In the genomic region with DNA sequence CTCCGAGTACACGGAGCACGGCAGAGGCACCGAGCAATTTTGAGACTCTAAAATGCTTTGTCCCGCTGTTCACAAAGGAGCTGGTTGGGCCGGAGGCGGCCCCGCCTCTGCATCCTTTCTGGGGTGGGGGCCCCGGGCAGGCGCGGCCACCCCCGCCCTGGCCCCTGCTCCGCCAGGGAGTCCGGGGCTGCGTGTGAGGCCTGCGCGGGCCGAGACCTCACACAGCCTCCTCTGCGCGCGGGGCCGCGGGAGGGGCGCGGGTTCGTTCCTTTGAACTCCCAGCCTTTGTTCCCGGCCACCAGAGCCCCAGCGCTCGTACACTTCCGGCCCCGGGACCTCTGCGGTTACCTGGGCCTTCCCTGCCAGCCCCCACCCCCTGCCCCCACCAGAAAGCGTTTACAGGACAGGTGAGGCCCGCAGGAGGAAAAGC, we compare ENCODE assay signal across 23 cellular contexts. TPM values are rescaled to one million over a fixed set of nuclear protein-coding genes. Genes with fewer than 3 reads are reported as not detected.
A peak's percentile ranks its signal among the peaks of the same experiment; 100 is the strongest.
DNase-seq lines count a peak whose midpoint lies in the region; ATAC-seq and TF ChIP-seq lines count a peak whose summit lies in the region.
"Had no signal": no experiment of that assay in that cellular context is flagged by ENCODE, and none has a peak within 500 bp of the region (broad histone marks: within the 10 kb centered on the region; RNA-seq: fewer than 3 reads in every experiment).

No MANE protein-coding gene starts in this region.

- no peak overlapping the region for H3K9ac ChIP-seq in BLaER1
- no peak overlapping the region for H3K9ac ChIP-seq in endodermal cell (ENCODE audit: extremely low read depth, low read length, poor library complexity, severe bottlenecking)

- H3K27me3 Mint-ChIP-seq in endodermal cell (ENCODE audit: insufficient read depth), result peaks cover 35% of the 10 kb centered on the region
- H3K27me3 Mint-ChIP-seq in nephron progenitor cell (ENCODE audit: low read depth, poor library complexity), result peaks cover 68% of the 10 kb centered on the region
- H3K27me3 Mint-ChIP-seq in mesothelial cell of epicardium (ENCODE audit: low read depth), result peaks cover 79% of the 10 kb centered on the region

- H3K4me3 Mint-ChIP-seq in endodermal cell (peak overlapping the region; percentile 40), nephron progenitor cell (peak overlapping the region; percentile 76), mesothelial cell of epicardium (no peak overlapping the region)
- H3K4me3 Mint-ChIP-seq: activated naive CD8-positive, alpha-beta T cell treated with anti-CD3 and anti-CD28 coated beads, Interleukin-2, amount 50 U/mL, for 24 hours; CD4-positive, alpha-beta T cell; dendritic cell treated with granulocyte-macrophage colony-stimulating factor and Interleukin-4, amounts not matched to agents 40 ng/mL and 50 ng/mL, for 4 days; stimulated activated effector memory CD8-positive, alpha-beta T cell treated with anti-CD3 and anti-CD28 coated beads, Interleukin-12 subunit alpha, Interleukin-12 subunit beta, amount 100 ng/mL, for 72 hours had no signal

- ATAC-seq in GM18520 (IDR thresholded peaks at IDR 0.05; ENCODE audit: unreplicated experiment), result no peak
- ATAC-seq: activated naive CD8-positive, alpha-beta T cell treated with anti-CD3 and anti-CD28 coated beads, Interleukin-2, amount 50 U/mL, for 24 hours; naive thymus-derived CD8-positive, alpha-beta T cell; stimulated activated effector memory CD8-positive, alpha-beta T cell treated with anti-CD3 and anti-CD28 coated beads, Interleukin-12 subunit alpha, Interleukin-12 subunit beta, amount 100 ng/mL, for 72 hours had no signal

- H3K4me2 ChIP-seq in BLaER1, result peak overlapping the region; percentile 47

- H3K4me1 Mint-ChIP-seq in endodermal cell (peaks cover 31% of the 10 kb centered on the region), nephron progenitor cell (peaks cover 44% of the 10 kb centered on the region), mesothelial cell of epicardium (peaks cover 20% of the 10 kb centered on the region)

- 10 to 15% methylated on average over 11 to 34 of the region's 34 CpGs for WGBS in endodermal cell (ENCODE audit: insufficient coverage in 1 of 2, insufficient read length in 1 of 2), 2 experiments

- H3K9me3 ChIP-seq in BLaER1 (no peaks in the 10 kb centered on the region), endodermal cell (ENCODE audit: control insufficient read depth, low read length) (no peaks in the 10 kb centered on the region)
- H3K9me3 ChIP-seq: Peyer's patch had no signal

- DNase-seq in HT-29 (ENCODE audit: low spot score) (peak; percentile 64), endodermal cell (peak; percentile 83), nephron progenitor cell (peak; percentile 50), AG20443 (ENCODE audit: low spot score) (no peak), mesothelial cell of epicardium (ENCODE audit: low spot score in 2 of 2, unreplicated experiment in 2 of 2) (no peak), NCI-H1417 treated with DMSO at 0.1 percent for 48 hours (lab: John Stamatoyannopoulos, UW) (no peak)
- DNase-seq: activated CD4-positive, CD25-positive, alpha-beta regulatory T cell treated with anti-CD3 and anti-CD28 coated beads, Interleukin-2, amount 50 U/mL, for 72 hours; activated naive CD8-positive, alpha-beta T cell treated with anti-CD3 and anti-CD28 coated beads, Interleukin-2, amount 50 U/mL, for 24 hours; CD4-positive, alpha-beta T cell; DMS79; foreskin melanocyte; naive thymus-derived CD8-positive, alpha-beta T cell; Peyer's patch; stimulated activated CD4-positive, alpha-beta T cell treated with anti-CD3 and anti-CD28 coated beads, Interleukin-15, amount 100 ng/mL, for 24 hours; T1000 had no signal

- H3K36me3 Mint-ChIP-seq in endodermal cell (ENCODE audit: low read depth), result no peaks in the 10 kb centered on the region
- no peaks in the 10 kb centered on the region for H3K36me3 Mint-ChIP-seq in nephron progenitor cell (ENCODE audit: low read depth)
- H3K36me3 Mint-ChIP-seq in mesothelial cell of epicardium, result no peaks in the 10 kb centered on the region
- H3K36me3 Mint-ChIP-seq: naive thymus-derived CD8-positive, alpha-beta T cell; stimulated activated effector memory CD8-positive, alpha-beta T cell treated with anti-CD3 and anti-CD28 coated beads, Interleukin-12 subunit alpha, Interleukin-12 subunit beta, amount 100 ng/mL, for 72 hours had no signal

- H3K36me3 ChIP-seq in BLaER1, result no peaks in the 10 kb centered on the region
- no peaks in the 10 kb centered on the region for H3K36me3 ChIP-seq in endodermal cell (ENCODE audit: control insufficient read depth, insufficient read depth, low read length)
- H3K36me3 ChIP-seq: Peyer's patch had no signal

- H3K9me3 Mint-ChIP-seq in endodermal cell, result no peaks in the 10 kb centered on the region
- no peaks in the 10 kb centered on the region for H3K9me3 Mint-ChIP-seq in nephron progenitor cell
- H3K9me3 Mint-ChIP-seq in mesothelial cell of epicardium, result no peaks in the 10 kb centered on the region
- H3K9me3 Mint-ChIP-seq: activated naive CD8-positive, alpha-beta T cell treated with anti-CD3 and anti-CD28 coated beads, Interleukin-2, amount 50 U/mL, for 24 hours; CD4-positive, alpha-beta T cell; dendritic cell treated with granulocyte-macrophage colony-stimulating factor and Interleukin-4, amounts not matched to agents 40 ng/mL and 50 ng/mL, for 4 days; naive thymus-derived CD8-positive, alpha-beta T cell; stimulated activated effector memory CD8-positive, alpha-beta T cell treated with anti-CD3 and anti-CD28 coated beads, Interleukin-12 subunit alpha, Interleukin-12 subunit beta, amount 100 ng/mL, for 72 hours had no signal

- no peak overlapping the region for H3K27ac Mint-ChIP-seq in endodermal cell
- H3K27ac Mint-ChIP-seq in nephron progenitor cell, result no peak overlapping the region
- H3K27ac Mint-ChIP-seq in mesothelial cell of epicardium, result no peak overlapping the region
- H3K27ac Mint-ChIP-seq: activated naive CD8-positive, alpha-beta T cell treated with anti-CD3 and anti-CD28 coated beads, Interleukin-2, amount 50 U/mL, for 24 hours; CD4-positive, alpha-beta T cell; dendritic cell treated with granulocyte-macrophage colony-stimulating factor and Interleukin-4, amounts not matched to agents 40 ng/mL and 50 ng/mL, for 4 days; naive thymus-derived CD8-positive, alpha-beta T cell; stimulated activated effector memory CD8-positive, alpha-beta T cell treated with anti-CD3 and anti-CD28 coated beads, Interleukin-12 subunit alpha, Interleukin-12 subunit beta, amount 100 ng/mL, for 72 hours had no signal

- H3K4me3 ChIP-seq in BLaER1, result no peak overlapping the region
- H3K4me3 ChIP-seq in endodermal cell (ENCODE audit: low read length), result no peak overlapping the region
- H3K4me3 ChIP-seq: lung, SK-N-MC had no signal

- no peak overlapping the region for H3K27ac ChIP-seq in BLaER1
- H3K27ac ChIP-seq in endodermal cell (ENCODE audit: low read depth, low read length), result no peak overlapping the region
- H3K27ac ChIP-seq: epithelial cell of prostate, Peyer's patch, SK-N-MC had no signal

- H3K4me1 ChIP-seq in BLaER1, result peaks cover 57% of the 10 kb centered on the region
- H3K4me1 ChIP-seq in endodermal cell (ENCODE audit: control insufficient read depth, insufficient read depth, low read length), result peaks cover 6% of the 10 kb centered on the region

- peaks cover 88% of the 10 kb centered on the region for H4K20me1 ChIP-seq in BLaER1

- H3K27me3 ChIP-seq in BLaER1 (peaks cover 77% of the 10 kb centered on the region), endodermal cell (ENCODE audit: control insufficient read depth, insufficient read depth, low read length, poor library complexity, severe bottlenecking) (peaks cover 53% of the 10 kb centered on the region)

- no peak for TF ChIP-seq CTCF in endodermal cell (conservative IDR thresholded peaks at IDR 0.05)
- no peak for TF ChIP-seq CTCF in nephron progenitor cell (IDR thresholded peaks at IDR 0.05)
- TF ChIP-seq CTCF in mesothelial cell of epicardium (IDR thresholded peaks at IDR 0.05; ENCODE audit: unreplicated experiment), result no peak

RNA-seq across cellular contexts. Expression of gene FGF19, which starts 1.6 kb away (rescaled TPM):
- 117 and 131 TPM in 2 replicates for total RNA-seq in HT-29 (2014; rRNA removed; shearing (Covaris generic))
- total RNA-seq in endodermal cell, result under 1 TPM; 0.37 to 0.40 TPM
- polyA plus RNA-seq in endodermal cell (2013, experiment 1 of 2), result 4.0 TPM
- polyA plus RNA-seq in endodermal cell (2013, experiment 2 of 2), result 1.9 TPM
- not detected in 3 replicates for total RNA-seq in mesothelial cell of epicardium
- total RNA-seq: bronchial epithelial cell; CD4-positive, alpha-beta T cell; naive thymus-derived CD8-positive, alpha-beta T cell had no signal
- polyA plus RNA-seq: lung; naive thymus-derived CD8-positive, alpha-beta T cell had no signal

RNA-seq across cellular contexts. Expression of gene LTO1, which starts 27.1 kb away (rescaled TPM):
- 31.7 and 40.1 TPM in 2 replicates for total RNA-seq in HT-29 (2014; rRNA removed; shearing (Covaris generic))
- 10 to 100 TPM; 23.2 to 32.2 TPM for total RNA-seq in endodermal cell
- 20.9 TPM for polyA plus RNA-seq in endodermal cell (2013, experiment 1 of 2)
- 17.8 TPM for polyA plus RNA-seq in endodermal cell (2013, experiment 2 of 2)
- 30.0 to 35.8 TPM (median 31.6 TPM) in 3 replicates for total RNA-seq in mesothelial cell of epicardium

Comparison
In these comparisons a context has a peak if more than half of its experiments do, and no peak if none do; other contexts are left out.
1. DNase-seq: peak in HT-29 (single experiment), endodermal cell (single experiment) and nephron progenitor cell (single experiment); none in AG20443 (single experiment), mesothelial cell of epicardium (0 of 2) and NCI-H1417 treated with DMSO at 0.1 percent for 48 hours (single experiment).
2. RNA of gene FGF19, which starts 1.6 kb away (total RNA-seq): 117 to 131 TPM in HT-29; 0.37 to 0.40 TPM in endodermal cell and not detected in mesothelial cell of epicardium; every median in the first group is over 10 times any median in the second.